Comparison of ENCODE assay signal across 24 cellular contexts in the genomic region with DNA sequence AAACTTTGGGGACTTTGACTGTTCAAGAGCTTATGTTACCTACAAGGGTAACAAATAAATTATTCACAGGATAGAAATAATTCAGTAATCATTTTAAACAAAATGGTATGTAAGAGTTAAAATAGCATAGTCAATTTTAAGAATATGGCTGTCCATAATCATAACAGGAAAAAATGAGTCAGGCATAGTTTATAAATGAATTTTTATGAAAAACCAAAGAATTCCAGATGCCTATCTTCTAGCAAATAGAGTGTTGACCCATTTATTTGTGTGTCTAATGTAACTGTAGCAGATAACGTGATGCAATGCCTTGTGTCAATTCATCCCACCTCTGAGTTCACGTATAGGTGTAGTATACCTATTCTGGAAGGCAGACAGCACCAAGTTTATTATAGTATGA.
DNase-seq lines count a peak whose midpoint lies in the region; ATAC-seq, FAIRE-seq and TF ChIP-seq lines count a peak whose summit lies in the region.
"Had no signal": no experiment of that assay in that cellular context is flagged by ENCODE, and none has a peak within 500 bp of the region (broad histone marks: within the 10 kb centered on the region; RNA-seq: fewer than 3 reads in every experiment).

No MANE protein-coding gene starts in this region.

- no peaks in the 10 kb centered on the region for H3K4me1 ChIP-seq in vagina
- H3K4me1 ChIP-seq: BE2C; BLaER1 treated with 17β-estradiol and CSF1 and Interleukin-3, amounts not matched to agents 10 nM and 100 nM had no signal

- ATAC-seq in HG02981 (IDR thresholded peaks at IDR 0.05; ENCODE audit: unreplicated experiment) = no peak
- ATAC-seq: GM23338 had no signal

- H3K4me3 ChIP-seq in vagina = no peak overlapping the region
- H3K4me3 ChIP-seq: BLaER1 treated with 17β-estradiol and CSF1 and Interleukin-3, amounts not matched to agents 10 nM and 100 nM; GM23338 had no signal

- peak; percentile 12 for DNase-seq in ELR (ENCODE audit: low read depth)
- DNase-seq in HTR-8/SVneo (ENCODE audit: insufficient read length, low spot score) = no peak
- peak; percentile 10 for DNase-seq in amniotic epithelial cell (ENCODE audit: low read depth)
- peak; percentile 3 for DNase-seq in non-pigmented ciliary epithelial cell (ENCODE audit: low read depth)
- DNase-seq in substantia nigra (lab: John Stamatoyannopoulos, UW) = no peak
- no peak for DNase-seq in vagina (ENCODE audit: extremely low spot score in 2 of 2)
- DNase-seq: ACHN; AML-193; BE2C; CD4-positive, alpha-beta T cell; CD8-positive, alpha-beta memory T cell; DMS 273 treated with DMSO at 0.1 percent for 48 hours; DMS79; EL; GF-D8; H9; HFFc6 had no signal

- FAIRE-seq in HTR-8/SVneo (lab: Jason Lieb, UNC) = peak; percentile 20
- FAIRE-seq: A204.1, D721Med, GM12891, GM18507 had no signal

- no peak for TF ChIP-seq CTCF in vagina (IDR thresholded peaks at IDR 0.05)

- H3K27me3 ChIP-seq in vagina = no peaks in the 10 kb centered on the region
- H3K27me3 ChIP-seq: BE2C; BLaER1 treated with 17β-estradiol and CSF1 and Interleukin-3, amounts not matched to agents 10 nM and 100 nM had no signal

- H3K27ac ChIP-seq in substantia nigra (ENCODE audit: low read depth, low read length, poor library complexity, severe bottlenecking) = no peak overlapping the region
- H3K27ac ChIP-seq in vagina = no peak overlapping the region
- H3K27ac ChIP-seq: BLaER1 treated with 17β-estradiol and CSF1 and Interleukin-3, amounts not matched to agents 10 nM and 100 nM had no signal

- no peak for TF ChIP-seq POLR2A in vagina (IDR thresholded peaks at IDR 0.05)

- peaks cover 9% of the 10 kb centered on the region for H3K9me3 ChIP-seq in vagina
- H3K9me3 ChIP-seq: BE2C had no signal

- intact Hi-C loops in vagina (cut with DNase I) = no loop called here

- H3K36me3 ChIP-seq in vagina = no peaks in the 10 kb centered on the region
- H3K36me3 ChIP-seq: BE2C; BLaER1 treated with 17β-estradiol and CSF1 and Interleukin-3, amounts not matched to agents 10 nM and 100 nM had no signal

Comparison
In these comparisons a context has a peak if more than half of its experiments do, and no peak if none do; other contexts are left out.
1. DNase-seq: peak in ELR (single experiment), amniotic epithelial cell (single experiment) and non-pigmented ciliary epithelial cell (single experiment); none in HTR-8/SVneo (single experiment), substantia nigra (0 of 49) and vagina (0 of 2).